Comparison of ENCODE assay signal across 8 cellular contexts in genomic region chr2:240433973-240434727, GRCh38. TPM values are rescaled to one million over a fixed set of nuclear protein-coding genes. Genes with fewer than 3 reads are reported as not detected.
DNase-seq lines count a peak whose midpoint lies in the region; ATAC-seq and TF ChIP-seq lines count a peak whose summit lies in the region.

No MANE protein-coding gene starts in this region.

- no peaks in the 10 kb centered on the region for H3K36me3 Mint-ChIP-seq in mesothelial cell of epicardium

- H3K4me3 Mint-ChIP-seq in mesothelial cell of epicardium = peak overlapping the region; percentile 73

- H3K9me3 Mint-ChIP-seq in mesothelial cell of epicardium = no peaks in the 10 kb centered on the region

- DNase-seq in GM04503 (ENCODE audit: low read depth) = peak; percentile 90
- peak; percentile 82 to 92 for DNase-seq in SJSA1 (ENCODE audit: low read depth in 1 of 2, low spot score in 2 of 2)
- DNase-seq in mesothelial cell of epicardium (ENCODE audit: low spot score in 2 of 2, unreplicated experiment in 2 of 2) = peak in 1 of 2 experiments; percentile 20
- DNase-seq in upper lobe of right lung = peak; percentile 67
- no peak for DNase-seq in NCI-H446 (lab: John Stamatoyannopoulos, UW)

- H3K27ac ChIP-seq in SJSA1 = peak overlapping the region; percentile 58
- H3K27ac ChIP-seq in duodenal mucosa (ENCODE audit: low read depth, low read length) = peak overlapping the region; percentile 20
- H3K27ac ChIP-seq in upper lobe of right lung = no peak overlapping the region

- peak overlapping the region; percentile 67 for H3K27ac Mint-ChIP-seq in mesothelial cell of epicardium

- H3K36me3 ChIP-seq in SJSA1 (peaks cover 11% of the 10 kb centered on the region), duodenal mucosa (ENCODE audit: control insufficient read depth in 1 of 2, insufficient read depth in 2 of 2, low read length in 2 of 2) (no peaks in the 10 kb centered on the region), upper lobe of right lung (no peaks in the 10 kb centered on the region)

- H3K27me3 ChIP-seq in SJSA1 (replicated peaks) = no peaks in the 10 kb centered on the region
- peaks cover 20 to 23% of the 10 kb centered on the region in 2 donors for H3K27me3 ChIP-seq in duodenal mucosa (ENCODE audit: control insufficient read depth in 1 of 2, insufficient read depth in 2 of 2, low read length in 2 of 2)
- H3K27me3 ChIP-seq in upper lobe of right lung = peaks cover 22% of the 10 kb centered on the region

- no peak overlapping the region for H3K9ac ChIP-seq in duodenal mucosa (ENCODE audit: low read depth in 1 of 2, low read length in 2 of 2)

- H3K4me1 ChIP-seq in SJSA1 (replicated peaks) (peaks cover 40% of the 10 kb centered on the region), duodenal mucosa (ENCODE audit: control insufficient read depth in 1 of 2, insufficient read depth in 2 of 2, low read length in 2 of 2) (peaks cover 0 to 14% of the 10 kb centered on the region in 2 donors), upper lobe of right lung (peaks cover 20% of the 10 kb centered on the region)

- H3K9me3 ChIP-seq in SJSA1 (replicated peaks) (0 out of 2 replicates have a peak, but pooled peaks cover 3% of the 10 kb centered on the region), duodenal mucosa (ENCODE audit: control insufficient read depth in 1 of 2, low read length in 2 of 2) (no peaks in the 10 kb centered on the region), upper lobe of right lung (no peaks in the 10 kb centered on the region)

- peaks cover 27% of the 10 kb centered on the region for H3K27me3 Mint-ChIP-seq in mesothelial cell of epicardium (ENCODE audit: low read depth)

- intact Hi-C loops in upper lobe of right lung (cut with DNase I) = no loop called here

- H3K4me1 Mint-ChIP-seq in mesothelial cell of epicardium = peaks cover 18% of the 10 kb centered on the region

- ATAC-seq in upper lobe of right lung (no peak), HG03280 (IDR thresholded peaks at IDR 0.05; ENCODE audit: unreplicated experiment) (no peak), HG03045 (IDR thresholded peaks at IDR 0.05; ENCODE audit: unreplicated experiment) (no peak)

- no peak for TF ChIP-seq CTCF in mesothelial cell of epicardium (IDR thresholded peaks at IDR 0.05; ENCODE audit: unreplicated experiment)
- TF ChIP-seq CTCF in upper lobe of right lung (IDR thresholded peaks at IDR 0.05) = no peak

- peak overlapping the region; percentile 98 for H3K4me3 ChIP-seq in SJSA1
- H3K4me3 ChIP-seq in duodenal mucosa (ENCODE audit: low read depth in 1 of 2, low read length in 2 of 2) = peak overlapping the region; percentile 47 to 58
- peak overlapping the region; percentile 63 for H3K4me3 ChIP-seq in upper lobe of right lung

RNA-seq across cellular contexts. Expression of gene GPC1, which starts 1.3 kb away (rescaled TPM):
- 63.4 and 108 TPM in 2 replicates for total RNA-seq in SJSA1 (2014; rRNA removed; shearing (Covaris generic))
- 86.1 to 89.7 TPM (median 88.0 TPM) in 3 replicates for total RNA-seq in mesothelial cell of epicardium
- 24.8 TPM for total RNA-seq in upper lobe of right lung

Comparison
In these comparisons a context has a peak if more than half of its experiments do, and no peak if none do; other contexts are left out.
1. DNase-seq: peak in GM04503 (single experiment), SJSA1 (2 of 2) and upper lobe of right lung (single experiment); none in NCI-H446 (0 of 2).
2. Peak in every context shown above with its lines, with median percentiles within 50 percentile points of each other: H3K4me3 ChIP-seq.